ENCODE assay signal across 32 cellular contexts in the genomic region with DNA sequence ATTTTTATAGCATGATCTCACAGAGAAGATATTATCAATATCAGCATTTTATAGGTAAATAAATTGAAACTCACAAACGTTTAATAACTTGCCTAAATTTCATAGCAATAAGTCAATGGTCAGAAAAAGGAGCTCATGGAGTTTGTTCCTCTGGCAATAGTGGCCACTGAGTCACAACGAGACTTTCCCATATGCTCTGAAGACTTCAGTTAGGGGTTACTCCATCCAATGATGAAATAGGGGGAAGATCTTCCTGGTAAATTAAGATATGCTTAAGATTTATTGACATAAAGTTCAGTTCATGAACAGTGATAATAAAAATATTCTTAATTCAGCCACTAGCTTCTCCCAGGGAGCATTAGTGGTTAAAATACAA. TPM values are rescaled to one million over a fixed set of nuclear protein-coding genes. Genes with fewer than 3 reads are reported as not detected.
"Had no signal": no experiment of that assay in that cellular context is flagged by ENCODE, and none has a peak within 500 bp of the region (broad histone marks: within the 10 kb centered on the region; RNA-seq: fewer than 3 reads in every experiment).

No MANE protein-coding gene starts in this region.

- FAIRE-seq: bronchial epithelial cell, TTC549 had no signal

- H3K4me3 ChIP-seq: body of pancreas, PC-9 had no signal

- H3K27me3 ChIP-seq: ascending aorta, body of pancreas had no signal

- DNase-seq: activated CD4-positive, alpha-beta memory T cell treated with anti-CD3 and anti-CD28 coated beads, Interleukin-2, amount 10 ng/mL, durations not matched to agents 7 days and 5 days; activated CD4-positive, alpha-beta T cell treated with anti-CD3 and anti-CD28 coated beads for 36 hours; activated CD4-positive, alpha-beta T cell treated with anti-CD3 and anti-CD28 coated beads, Interleukin-2, amount 50 U/mL, for 1 hour; activated CD4-positive, CD25-positive, alpha-beta regulatory T cell; activated CD8-positive, alpha-beta memory T cell treated with anti-CD3 and anti-CD28 coated beads, Interleukin-2, amount 50 U/mL, for 48 hours; activated naive CD4-positive, alpha-beta T cell; activated naive CD8-positive, alpha-beta T cell treated with anti-CD3 and anti-CD28 coated beads, Interleukin-2, amount 50 U/mL, for 24 hours; activated T-cell treated with anti-CD3 and anti-CD28 coated beads, Interleukin-2, amount 50 U/mL, for 1 hour; amniotic stem cell; body of pancreas; NCI-H1092; NCI-H1417; NCI-H1930; NCI-H2107; NCI-H510A treated with DMSO at 0.1 percent for 48 hours; NCI-H69; NK-92 treated with Interleukin-12 subunit alpha and Interleukin-12 subunit beta, amount 100 ng/mL, for 24 hours; PC-9; SHP77 treated with DMSO at 0.1 percent for 48 hours; T-cell; T-helper 2 cell; T1000 had no signal

- H3K36me3 ChIP-seq: ascending aorta had no signal

- H2AFZ ChIP-seq: PC-9 had no signal

- H3K9ac ChIP-seq: KMS-11 had no signal

- H3K9me3 ChIP-seq: ascending aorta, body of pancreas had no signal

- H3K4me1 Mint-ChIP-seq: activated CD4-positive, alpha-beta memory T cell treated with anti-CD3 and anti-CD28 coated beads, Interleukin-2, amount 10 ng/mL, durations not matched to agents 7 days and 5 days; activated naive CD4-positive, alpha-beta T cell treated with anti-CD3 and anti-CD28 coated beads, Interleukin-2, amount 50 U/mL, for 24 hours; central memory CD8-positive, alpha-beta T cell; IgD-negative memory B cell; T-cell had no signal

- ATAC-seq: activated CD4-positive, alpha-beta T cell treated with anti-CD3 and anti-CD28 coated beads for 36 hours; activated naive CD8-positive, alpha-beta T cell treated with anti-CD3 and anti-CD28 coated beads, Interleukin-2, amount 50 U/mL, for 24 hours; body of pancreas; T-cell had no signal

- H3K27ac Mint-ChIP-seq: activated CD4-positive, alpha-beta memory T cell treated with anti-CD3 and anti-CD28 coated beads, Interleukin-2, amount 10 ng/mL, durations not matched to agents 7 days and 5 days; activated CD4-positive, alpha-beta T cell treated with anti-CD3 and anti-CD28 coated beads for 36 hours; activated naive CD4-positive, alpha-beta T cell treated with anti-CD3 and anti-CD28 coated beads, Interleukin-2, amount 50 U/mL, for 24 hours; activated naive CD8-positive, alpha-beta T cell treated with anti-CD3 and anti-CD28 coated beads, Interleukin-2, amount 50 U/mL, for 24 hours; IgD-negative memory B cell; T-cell had no signal

- H3K36me3 Mint-ChIP-seq: activated naive CD4-positive, alpha-beta T cell treated with anti-CD3 and anti-CD28 coated beads, Interleukin-2, amount 50 U/mL, for 24 hours; T-cell had no signal

- H3K4me3 Mint-ChIP-seq: activated CD4-positive, alpha-beta memory T cell treated with anti-CD3 and anti-CD28 coated beads, Interleukin-2, amount 10 ng/mL, durations not matched to agents 7 days and 5 days; activated CD4-positive, alpha-beta T cell treated with anti-CD3 and anti-CD28 coated beads for 36 hours; activated naive CD4-positive, alpha-beta T cell treated with anti-CD3 and anti-CD28 coated beads, Interleukin-2, amount 50 U/mL, for 24 hours; activated naive CD8-positive, alpha-beta T cell treated with anti-CD3 and anti-CD28 coated beads, Interleukin-2, amount 50 U/mL, for 24 hours; central memory CD8-positive, alpha-beta T cell; IgD-negative memory B cell; T-cell had no signal

- H3K4me1 ChIP-seq: body of pancreas had no signal

- H3K4me2 ChIP-seq: KMS-11 had no signal

- H3K27ac ChIP-seq: body of pancreas, KMS-11, PC-9, VCaP had no signal

RNA-seq across cellular contexts. Expression of a gene that starts 43.5 kb away (rescaled TPM):
- total RNA-seq: activated CD4-positive, alpha-beta memory T cell treated with anti-CD3 and anti-CD28 coated beads, Interleukin-2, amount 10 ng/mL, durations not matched to agents 7 days and 5 days; activated CD4-positive, alpha-beta T cell treated with anti-CD3 and anti-CD28 coated beads for 36 hours; body of pancreas; bronchial epithelial cell; MCF 10A; PC-9; SK-MEL-5; T-cell had no signal
- polyA plus RNA-seq: IgD-negative memory B cell had no signal
